ENCODE assay signal across 29 cellular contexts in the genomic region with DNA sequence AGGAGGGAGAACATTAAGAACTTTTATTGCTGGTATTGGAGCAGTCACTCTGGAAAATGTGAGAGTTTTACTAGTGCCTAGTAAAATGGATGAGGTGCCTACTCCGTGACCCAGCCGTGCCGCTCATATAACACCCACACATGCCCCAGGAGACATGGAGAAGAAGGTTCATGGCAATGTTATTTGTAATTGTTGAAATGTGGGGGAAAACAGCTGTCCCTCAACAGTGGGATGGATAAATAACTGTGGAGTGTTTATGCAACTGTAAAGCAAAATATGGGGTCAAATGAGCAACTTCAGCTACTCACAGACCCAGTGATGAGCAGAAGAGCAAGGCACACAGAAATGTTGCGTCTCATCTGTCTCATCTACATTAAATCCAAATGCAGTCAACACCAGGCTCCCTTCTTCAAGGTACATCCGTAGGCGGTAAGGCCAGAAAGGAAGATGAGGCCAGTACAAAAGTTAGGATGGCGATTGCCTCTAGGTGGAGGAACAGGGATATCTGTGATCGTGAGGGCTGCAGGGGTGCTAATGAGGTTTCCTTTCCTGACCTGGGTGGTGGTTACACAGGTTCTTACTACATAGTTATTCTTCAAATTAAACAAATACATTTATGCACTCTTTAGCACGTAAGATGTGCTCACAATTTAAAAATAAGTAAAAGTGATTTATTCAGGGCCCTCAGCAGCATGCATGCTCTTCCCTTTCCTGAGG. TPM values are rescaled to one million over a fixed set of nuclear protein-coding genes. Genes with fewer than 3 reads are reported as not detected.
DNase-seq lines count a peak whose midpoint lies in the region; ATAC-seq, FAIRE-seq and TF ChIP-seq lines count a peak whose summit lies in the region.
"Had no signal": no experiment of that assay in that cellular context is flagged by ENCODE, and none has a peak within 500 bp of the region (broad histone marks: within the 10 kb centered on the region; RNA-seq: fewer than 3 reads in every experiment).

No MANE protein-coding gene starts in this region.

- H3K9me3 ChIP-seq in SJCRH30 (replicated peaks), result no peaks in the 10 kb centered on the region
- no peaks in the 10 kb centered on the region for H3K9me3 ChIP-seq in mesodermal cell (ENCODE audit: control insufficient read depth, low read length)
- no peaks in the 10 kb centered on the region for H3K9me3 ChIP-seq in spleen

- H3K4me1 ChIP-seq in SJCRH30 (peaks cover 71% of the 10 kb centered on the region), mesodermal cell (ENCODE audit: control insufficient read depth, insufficient read depth, low read length, poor library complexity, severe bottlenecking) (peaks cover 50% of the 10 kb centered on the region), spleen (peaks cover 0 to 59% (median 19%) of the 10 kb centered on the region in 6 donors)
- H3K4me1 ChIP-seq: foreskin keratinocyte had no signal

- no peak for TF ChIP-seq CTCF in spleen (IDR thresholded peaks at IDR 0.05 in 8 of 11, conservative IDR thresholded peaks at IDR 0.05 in 3 of 11)

- WGBS in mesodermal cell (ENCODE audit: insufficient coverage in 2 of 2), 2 experiments, result 90% methylated on average over 2 of the region's 9 CpGs; no CpG with 5 or more reads in 1 of the 2 experiments
- WGBS in spleen, 5 donors, result 85 to 90% (median 88%) methylated on average over 9 of the region's 9 CpGs

- intact Hi-C loops in spleen (cut with DNase I; ENCODE audit: low total_unique reads), result no loop called here

- H3K27ac ChIP-seq in SJCRH30, result peak overlapping the region; percentile 55
- peak overlapping the region; percentile 93 for H3K27ac ChIP-seq in mesodermal cell (ENCODE audit: low read depth, low read length, severe bottlenecking)
- peak overlapping the region in 3 of 8 donors; percentile 18 to 25 (median 22) for H3K27ac ChIP-seq in spleen
- H3K27ac ChIP-seq: cardiac muscle cell, foreskin keratinocyte had no signal

- TF ChIP-seq POLR2A in spleen (IDR thresholded peaks at IDR 0.05), result no peak
- TF ChIP-seq POLR2A in H54 (IDR thresholded peaks at IDR 0.05; ENCODE audit: low read depth, low read length), result no peak

- H3K27me3 ChIP-seq in SJCRH30 (no peaks in the 10 kb centered on the region), spleen (replicated peaks in 1 of 7) (peaks cover 0 to 57% (median 0%) of the 10 kb centered on the region in 7 donors)
- H3K27me3 ChIP-seq: cardiac muscle cell had no signal

- H3K4me3 ChIP-seq in SJCRH30 (no peak overlapping the region), mesodermal cell (ENCODE audit: extremely low read depth, insufficient read depth, low read length, poor library complexity, severe bottlenecking) (no peak overlapping the region), spleen (no peak overlapping the region)
- H3K4me3 ChIP-seq: cardiac muscle cell had no signal

- DNase-seq in NCI-H82 (lab: John Stamatoyannopoulos, UW) (peak; percentile 55), NCI-H82 treated with DMSO at 0.1 percent for 48 hours (lab: John Stamatoyannopoulos, UW; ENCODE audit: unreplicated experiment) (no peak), SJCRH30 (peak in 1 of 2 experiments; percentile 40), spleen (peak; percentile 22), D341Med (ENCODE audit: low spot score) (no peak), H54 (ENCODE audit: insufficient read length, low spot score) (no peak)
- DNase-seq: activated CD4-positive, alpha-beta T cell treated with anti-CD3 and anti-CD28 coated beads, Interleukin-2, amount 10 ng/mL, durations not matched to agents 7 days and 5 days; activated gamma-delta T cell treated with Interleukin-2 at 50 U/mL for 16 hours; foreskin keratinocyte; GOT3; hypothalamus; NCI-H1105; NCI-H2081 treated with DMSO at 0.1 percent for 48 hours; NCI-H524 treated with DMSO at 0.1 percent for 48 hours; occipital lobe; substantia nigra; T-helper 1 cell had no signal

- no peaks in the 10 kb centered on the region for H3K36me3 ChIP-seq in SJCRH30
- H3K36me3 ChIP-seq in mesodermal cell (ENCODE audit: control insufficient read depth, insufficient read depth, low read length), result no peaks in the 10 kb centered on the region
- peaks cover 0 to 11% (median 0%) of the 10 kb centered on the region in 6 donors for H3K36me3 ChIP-seq in spleen
- H3K36me3 ChIP-seq: cardiac muscle cell had no signal

- FAIRE-seq in H54 (lab: Jason Lieb, UNC), result no peak
- FAIRE-seq: A204.1, D721Med, GM18507 had no signal

- no peak for ATAC-seq in HG03135 (IDR thresholded peaks at IDR 0.05; ENCODE audit: unreplicated experiment)

RNA-seq across cellular contexts. Expression of gene MYBPH, which starts 1.3 kb away (rescaled TPM):
- total RNA-seq in SJCRH30 (2014; rRNA removed; shearing (Covaris generic)), result 1.1 and 1.8 TPM in 2 replicates
- polyA plus RNA-seq in mesodermal cell (2013, experiment 1 of 2), result 0.22 TPM
- 0.30 TPM for polyA plus RNA-seq in mesodermal cell (2013, experiment 2 of 2)
- 1 to 10 TPM in 1 of 7 donors, under 1 TPM in 3, not detected in 3; 0.32 to 2.7 (median 0.74) TPM for total RNA-seq in spleen
- polyA plus RNA-seq in spleen, result under 1 TPM; 0.09 to 0.23 (median 0.22) TPM
- total RNA-seq: activated CD4-positive, alpha-beta T cell treated with anti-CD3 and anti-CD28 coated beads, Interleukin-2, amount 10 ng/mL, durations not matched to agents 7 days and 5 days; dermis microvascular lymphatic vessel endothelial cell; foreskin keratinocyte; HT1080; lower leg skin; occipital lobe; Right ventricle myocardium inferior; ureter had no signal
- polyA plus RNA-seq: BJ, foreskin keratinocyte had no signal

RNA-seq across cellular contexts. Expression of gene CHI3L1, which starts 9.6 kb away (rescaled TPM):
- total RNA-seq in SJCRH30 (2014; rRNA removed; shearing (Covaris generic)), result not detected in 2 replicates
- polyA plus RNA-seq in mesodermal cell (2013, experiment 1 of 2), result 2.2 TPM
- polyA plus RNA-seq in mesodermal cell (2013, experiment 2 of 2), result 3.0 TPM
- total RNA-seq in spleen, result 10 to 100 TPM in 4 of 7 donors, 1 to 10 TPM in 3; 7.1 to 41.2 (median 15.2) TPM
- polyA plus RNA-seq in spleen, result 10 to 100 TPM in 2 of 3 donors, 1 to 10 TPM in 1; 2.7 to 40.8 (median 15.7) TPM
- total RNA-seq: activated CD4-positive, alpha-beta T cell treated with anti-CD3 and anti-CD28 coated beads, Interleukin-2, amount 10 ng/mL, durations not matched to agents 7 days and 5 days; cardiac muscle cell; foreskin keratinocyte had no signal
- polyA plus RNA-seq: foreskin keratinocyte had no signal

RNA-seq across cellular contexts. Expression of gene ADORA1, which starts 49.4 kb away (rescaled TPM):
- 53.8 and 60.9 TPM in 2 replicates for total RNA-seq in SJCRH30 (2014; rRNA removed; shearing (Covaris generic))
- polyA plus RNA-seq in mesodermal cell (2013, experiment 1 of 2), result 9.9 TPM
- polyA plus RNA-seq in mesodermal cell (2013, experiment 2 of 2), result 10.3 TPM
- 10 to 100 TPM in 3 of 7 donors, 1 to 10 TPM in 4; 3.7 to 13.5 (median 8.5) TPM for total RNA-seq in spleen
- polyA plus RNA-seq in spleen, result 1 to 10 TPM in 2 of 3 donors, under 1 TPM in 1; 0.37 to 3.2 (median 1.0) TPM
- total RNA-seq: activated CD4-positive, alpha-beta T cell treated with anti-CD3 and anti-CD28 coated beads, Interleukin-2, amount 10 ng/mL, durations not matched to agents 7 days and 5 days; dermis microvascular lymphatic vessel endothelial cell had no signal

RNA-seq across cellular contexts. Expression of gene CHIT1, which starts 52.6 kb away (rescaled TPM):
- 0.08 and 0.18 TPM in 2 replicates for total RNA-seq in SJCRH30 (2014; rRNA removed; shearing (Covaris generic))
- polyA plus RNA-seq in mesodermal cell (2013, experiment 1 of 2), result not detected
- polyA plus RNA-seq in mesodermal cell (2013, experiment 2 of 2), result not detected
- total RNA-seq in spleen, result 10 to 100 TPM in 2 of 7 donors, 1 to 10 TPM in 5; 2.2 to 31.0 (median 7.8) TPM
- 100 to 1,000 TPM in 1 of 3 donors, 1 to 10 TPM in 2; 2.0 to 165 (median 2.2) TPM for polyA plus RNA-seq in spleen
- total RNA-seq: dermis microvascular lymphatic vessel endothelial cell, foreskin keratinocyte, HT1080, occipital lobe had no signal
- polyA plus RNA-seq: BJ, cardiac muscle cell, foreskin keratinocyte had no signal

Comparison
In these comparisons a context has a peak if more than half of its experiments do, and no peak if none do; other contexts are left out.
1. DNase-seq: peak in NCI-H82 (single experiment) and spleen (single experiment); none in NCI-H82 treated with DMSO at 0.1 percent for 48 hours (single experiment), D341Med (single experiment) and H54 (single experiment).